Comparison of ENCODE assay signal across 30 cellular contexts in genomic region chr15:60675763-60676162, GRCh38.
"Had no signal": no experiment of that assay in that cellular context is flagged by ENCODE, and none has a peak within 500 bp of the region (broad histone marks: within the 10 kb centered on the region; RNA-seq: fewer than 3 reads in every experiment).

No MANE protein-coding gene starts in this region.

- H3K9me3 Mint-ChIP-seq: activated B cell treated with CpG ODN at 0.5 μM for 24 hours; activated CD8-positive, alpha-beta T cell treated with anti-CD3 and anti-CD28 coated beads for 36 hours; activated naive CD4-positive, alpha-beta T cell treated with anti-CD3 and anti-CD28 coated beads for 36 hours; activated T-cell treated with anti-CD3 and anti-CD28 coated beads, Interleukin-2, amount 50 U/mL, for 4 hours; activated T-helper 2 cell treated with anti-CD3 and anti-CD28 coated beads, Interferon-gamma antibody, Interleukin-2, Interleukin-4, amounts not matched to agents 10 μg/mL and 5 μg/mL and 100 μg/mL, durations not matched to agents 14 hours and 24 hours and 36 hours; effector memory CD8-positive, alpha-beta T cell; T-helper 2 cell treated with Interferon-gamma antibody and Interleukin-4, amounts not matched to agents 5 μg/mL and 100 μg/mL, for 36 hours had no signal

- H3K4me3 ChIP-seq: body of pancreas, esophagus muscularis mucosa, gastroesophageal sphincter had no signal

- H3K27me3 Mint-ChIP-seq: activated CD8-positive, alpha-beta T cell treated with anti-CD3 and anti-CD28 coated beads for 36 hours; activated naive CD8-positive, alpha-beta T cell; effector memory CD8-positive, alpha-beta T cell; T-helper 17 cell had no signal

- H3K27ac Mint-ChIP-seq: activated B cell treated with CpG ODN at 0.5 μM for 24 hours; activated CD8-positive, alpha-beta T cell treated with anti-CD3 and anti-CD28 coated beads for 36 hours; activated naive CD4-positive, alpha-beta T cell treated with anti-CD3 and anti-CD28 coated beads for 36 hours; activated naive CD8-positive, alpha-beta T cell; activated T-helper 2 cell treated with anti-CD3 and anti-CD28 coated beads, Interferon-gamma antibody, Interleukin-2, Interleukin-4, amounts not matched to agents 10 μg/mL and 5 μg/mL and 100 μg/mL, durations not matched to agents 14 hours and 24 hours and 36 hours; T-helper 2 cell treated with Interferon-gamma antibody and Interleukin-4, amounts not matched to agents 5 μg/mL and 100 μg/mL, for 36 hours had no signal

- H3K27ac ChIP-seq: body of pancreas, foreskin keratinocyte, WERI-Rb-1 had no signal

- FAIRE-seq: colon had no signal

- H3K27me3 ChIP-seq: body of pancreas, esophagus muscularis mucosa, foreskin keratinocyte, gastroesophageal sphincter had no signal

- H3K36me3 ChIP-seq: esophagus muscularis mucosa, gastroesophageal sphincter, WERI-Rb-1 had no signal

- H3K4me3 Mint-ChIP-seq: activated B cell treated with CpG ODN at 0.5 μM for 24 hours; activated CD8-positive, alpha-beta T cell treated with anti-CD3 and anti-CD28 coated beads for 36 hours; activated naive CD4-positive, alpha-beta T cell treated with anti-CD3 and anti-CD28 coated beads for 36 hours; activated naive CD8-positive, alpha-beta T cell; activated T-cell treated with anti-CD3 and anti-CD28 coated beads, Interleukin-2, amount 50 U/mL, for 4 hours; effector memory CD8-positive, alpha-beta T cell; T-helper 17 cell; T-helper 2 cell treated with Interferon-gamma antibody and Interleukin-4, amounts not matched to agents 5 μg/mL and 100 μg/mL, for 36 hours had no signal

- ATAC-seq: activated CD4-positive, CD25-positive, alpha-beta regulatory T cell treated with anti-CD3 and anti-CD28 coated beads, Interleukin-2, amount 50 U/mL, for 24 hours; activated CD8-positive, alpha-beta T cell treated with anti-CD3 and anti-CD28 coated beads for 36 hours; activated T-cell treated with anti-CD3 and anti-CD28 coated beads, Interleukin-2, amount 50 U/mL, for 4 hours; body of pancreas; effector memory CD8-positive, alpha-beta T cell; foreskin keratinocyte; gastroesophageal sphincter; T-helper 17 cell had no signal

- DNase-seq: activated B cell treated with CpG ODN at 0.5 μM for 24 hours; activated CD4-positive, alpha-beta T cell treated with anti-CD3 and anti-CD28 coated beads for 48 hours; activated CD4-positive, alpha-beta T cell treated with anti-CD3 and anti-CD28 coated beads, Interleukin-2, amount 50 U/mL, for 1 hour; activated CD4-positive, alpha-beta T cell treated with anti-CD3 and anti-CD28 coated beads, Interleukin-2, amount 50 U/mL, for 48 hours; activated CD8-positive, alpha-beta memory T cell treated with anti-CD3 and anti-CD28 coated beads for 24 hours; activated CD8-positive, alpha-beta T cell treated with anti-CD3 and anti-CD28 coated beads for 36 hours; activated effector memory CD4-positive, alpha-beta T cell treated with anti-CD3 and anti-CD28 coated beads, Interleukin-2, amount 50 U/mL, for 16 hours; activated naive CD4-positive, alpha-beta T cell treated with anti-CD3 and anti-CD28 coated beads for 36 hours; activated T-cell treated with anti-CD3 and anti-CD28 coated beads, Interleukin-2, amount 50 U/mL, for 4 hours; amniotic stem cell; aorta; body of pancreas; caudate nucleus; cortex of kidney; dermis blood vessel endothelial cell; effector CD4-positive, alpha-beta T cell; effector memory CD8-positive, alpha-beta T cell; erythroblast; foreskin keratinocyte; T-helper 1 cell; T-helper 17 cell; T1000; WERI-Rb-1 had no signal

- H3K9me3 ChIP-seq: body of pancreas, esophagus muscularis mucosa, gastroesophageal sphincter had no signal
